In genomic region chr7:81062747-81063146, GRCh38 we compare ENCODE assay signal across 22 cellular contexts.
"Had no signal": no experiment of that assay in that cellular context is flagged by ENCODE, and none has a peak within 500 bp of the region (broad histone marks: within the 10 kb centered on the region; RNA-seq: fewer than 3 reads in every experiment).

No MANE protein-coding gene starts in this region.

- H3K27me3 ChIP-seq: right atrium auricular region, sigmoid colon, transverse colon had no signal

- H3K27ac ChIP-seq: right atrium auricular region, sigmoid colon, thoracic aorta, transverse colon had no signal

- H3K4me3 ChIP-seq: lung, right atrium auricular region, sigmoid colon, skin epidermis, thoracic aorta, transverse colon had no signal

- H3K27me3 Mint-ChIP-seq: naive B cell; stimulated activated naive B cell treated with anti-CD40 and anti-IgM and Interleukin-4, amounts not matched to agents 10 μg/mL and 1 μg/mL and 100 μg/mL, for 72 hours; stimulated activated naive CD8-positive, alpha-beta T cell treated with anti-CD3 and anti-CD28 coated beads, Interleukin-15, amount 100 ng/mL, for 72 hours had no signal

- H3K9me3 Mint-ChIP-seq: endodermal cell; stimulated activated naive B cell treated with anti-CD40 and anti-IgM and Interleukin-4, amounts not matched to agents 10 μg/mL and 1 μg/mL and 100 μg/mL, for 72 hours had no signal

- H3K36me3 Mint-ChIP-seq: naive B cell; stimulated activated naive B cell treated with anti-CD40 and anti-IgM and Interleukin-4, amounts not matched to agents 10 μg/mL and 1 μg/mL and 100 μg/mL, for 72 hours had no signal

- DNase-seq: dermis blood vessel endothelial cell; endodermal cell; erythroblast; foreskin melanocyte; head of caudate nucleus; hippocampal formation; left colon; left ventricle myocardium superior; mesendoderm; naive B cell; nephron progenitor cell; sigmoid colon; stimulated activated CD4-positive, alpha-beta T cell treated with anti-CD3 and anti-CD28 coated beads, Interleukin-2, amount 100 ng/mL, for 24 hours; stimulated activated CD4-positive, alpha-beta T cell treated with anti-CD3 and anti-CD28 coated beads, Interleukin-4, amount 100 ng/mL, for 4 hours; stimulated activated naive B cell treated with anti-CD40 and anti-IgM and Interleukin-4, amounts not matched to agents 10 μg/mL and 1 μg/mL and 100 μg/mL, for 72 hours; stimulated activated naive CD8-positive, alpha-beta T cell treated with anti-CD3 and anti-CD28 coated beads, Interleukin-15, amount 100 ng/mL, for 72 hours; substantia nigra; transverse colon had no signal

- H3K4me3 Mint-ChIP-seq: endodermal cell; naive B cell; nephron progenitor cell; stimulated activated naive B cell treated with anti-CD40 and anti-IgM and Interleukin-4, amounts not matched to agents 10 μg/mL and 1 μg/mL and 100 μg/mL, for 72 hours; stimulated activated naive CD8-positive, alpha-beta T cell treated with anti-CD3 and anti-CD28 coated beads, Interleukin-15, amount 100 ng/mL, for 72 hours had no signal

- H3K36me3 ChIP-seq: right atrium auricular region, sigmoid colon, thoracic aorta, transverse colon had no signal

- H3K9me3 ChIP-seq: right atrium auricular region, sigmoid colon, thoracic aorta, transverse colon had no signal

- H3K27ac Mint-ChIP-seq: endodermal cell; naive B cell; nephron progenitor cell; stimulated activated naive B cell treated with anti-CD40 and anti-IgM and Interleukin-4, amounts not matched to agents 10 μg/mL and 1 μg/mL and 100 μg/mL, for 72 hours; stimulated activated naive CD8-positive, alpha-beta T cell treated with anti-CD3 and anti-CD28 coated beads, Interleukin-15, amount 100 ng/mL, for 72 hours had no signal

- H3K4me1 Mint-ChIP-seq: endodermal cell; naive B cell; stimulated activated naive B cell treated with anti-CD40 and anti-IgM and Interleukin-4, amounts not matched to agents 10 μg/mL and 1 μg/mL and 100 μg/mL, for 72 hours; stimulated activated naive CD8-positive, alpha-beta T cell treated with anti-CD3 and anti-CD28 coated beads, Interleukin-15, amount 100 ng/mL, for 72 hours had no signal
